16 cellular contexts compared by ENCODE assay signal in the genomic region with DNA sequence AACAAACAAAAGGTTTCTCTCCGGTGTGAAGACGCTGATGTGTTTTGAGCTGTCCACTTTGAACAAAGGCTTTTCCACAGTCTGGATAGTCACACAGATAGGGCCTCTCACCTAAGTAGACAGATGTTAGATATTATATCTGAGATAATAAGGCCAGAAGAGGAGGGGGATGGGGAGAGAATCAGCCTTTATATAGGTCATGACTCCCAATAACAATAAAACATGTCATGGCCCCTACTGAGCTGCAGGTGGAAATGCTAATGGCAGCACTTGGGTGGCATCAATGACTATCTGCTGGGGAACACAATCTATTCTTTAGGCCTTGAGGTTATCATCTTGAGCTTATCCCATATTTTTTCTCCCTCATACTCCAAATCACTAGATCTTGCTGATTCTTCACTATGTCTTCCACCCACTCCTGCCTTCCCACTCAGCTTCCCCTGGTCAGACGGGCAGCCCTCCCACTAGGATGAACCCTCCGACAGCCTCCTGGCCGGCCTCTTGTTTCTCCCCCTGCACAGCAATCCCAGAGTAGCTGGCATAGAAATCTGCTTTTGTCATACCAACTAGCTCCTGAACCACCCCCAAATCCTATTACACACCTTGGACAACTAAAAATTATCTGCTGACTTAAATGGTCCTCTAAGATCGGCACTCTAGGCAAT. TPM values are rescaled to one million over a fixed set of nuclear protein-coding genes. Genes with fewer than 3 reads are reported as not detected.
DNase-seq lines count a peak whose midpoint lies in the region; ATAC-seq and TF ChIP-seq lines count a peak whose summit lies in the region.
"Had no signal": no experiment of that assay in that cellular context is flagged by ENCODE, and none has a peak within 500 bp of the region (broad histone marks: within the 10 kb centered on the region; RNA-seq: fewer than 3 reads in every experiment).

No MANE protein-coding gene starts in this region.

- DNase-seq in NCI-H1092 treated with DMSO at 0.1 percent for 48 hours (lab: John Stamatoyannopoulos, UW) (peak; percentile 4), NCI-H1092 (lab: John Stamatoyannopoulos, UW) (no peak), Karpas-422 (peak; percentile 37), nephron progenitor cell (no peak), caudate nucleus (lab: John Stamatoyannopoulos, UW) (no peak)
- DNase-seq in naive thymus-derived CD8-positive, alpha-beta T cell: no peak
- DNase-seq: CD8-positive, alpha-beta memory T cell; DND-41; GDM1; MM.1S; NCI-H1436; NCI-H2081 treated with DMSO at 0.1 percent for 48 hours; NCI-H226 had no signal

- H3K4me1 Mint-ChIP-seq in activated T-helper 17 cell treated with anti-CD3 and anti-CD28 coated beads, Interleukin-2, amount 50 U/mL, for 72 hours: peaks cover 14% of the 10 kb centered on the region
- peaks cover 25% of the 10 kb centered on the region for H3K4me1 Mint-ChIP-seq in nephron progenitor cell
- H3K4me1 Mint-ChIP-seq in naive thymus-derived CD8-positive, alpha-beta T cell: peaks cover 19 to 30% (median 30%) of the 10 kb centered on the region in 4 donors

- H2AFZ ChIP-seq in Karpas-422 (ENCODE audit: low read length): no peak overlapping the region

- peaks cover 31% of the 10 kb centered on the region for H3K4me1 ChIP-seq in Karpas-422 (ENCODE audit: low read length)

- no peaks in the 10 kb centered on the region for H3K9me2 ChIP-seq in Karpas-422 (replicated peaks; ENCODE audit: insufficient read depth, low read length)

- peak overlapping the region; percentile 7 for H3K27ac Mint-ChIP-seq in activated T-helper 17 cell treated with anti-CD3 and anti-CD28 coated beads, Interleukin-2, amount 50 U/mL, for 72 hours
- H3K27ac Mint-ChIP-seq in nephron progenitor cell: peak overlapping the region; percentile 67
- peak overlapping the region in 3 of 10 donors; percentile 28 to 65 (median 37) for H3K27ac Mint-ChIP-seq in naive thymus-derived CD8-positive, alpha-beta T cell

- peaks cover 47% of the 10 kb centered on the region; the same call in 1 of the 2 replicates for H3K36me3 ChIP-seq in Karpas-422 (ENCODE audit: insufficient read depth, low read length)

- H3K4me2 ChIP-seq in Karpas-422 (ENCODE audit: low read depth, low read length, poor library complexity, severe bottlenecking): no peak overlapping the region

- TF ChIP-seq CTCF in nephron progenitor cell (IDR thresholded peaks at IDR 0.05): no peak

- peaks cover 5% of the 10 kb centered on the region; the same call in 1 of the 2 replicates for H4K20me1 ChIP-seq in Karpas-422 (ENCODE audit: insufficient read depth, low read depth, low read length)

- no peak overlapping the region for H3K4me3 ChIP-seq in Karpas-422 (ENCODE audit: low read length)

- H3K27ac ChIP-seq in Karpas-422 (ENCODE audit: low read length): no peak overlapping the region
- H3K27ac ChIP-seq in caudate nucleus (ENCODE audit: low read depth, low read length): no peak overlapping the region
- H3K27ac ChIP-seq: 22Rv1 had no signal

- no peak overlapping the region for H3K9ac ChIP-seq in Karpas-422 (ENCODE audit: low read length)

- no peaks in the 10 kb centered on the region for H3K27me3 ChIP-seq in Karpas-422 (ENCODE audit: low read length)

- POLR2A ChIA-PET in naive thymus-derived CD8-positive, alpha-beta T cell (lab: Charles Lee): interaction anchor here (0.5 to 0.7 kb wide), 3 partner anchors 18 to 58 kb away, joined by 3 to 10 read pairs (median 3); no protein-coding TSS in a partner anchor

- no peaks in the 10 kb centered on the region for H3K9me3 ChIP-seq in Karpas-422 (ENCODE audit: low read length)

- H3K79me2 ChIP-seq in Karpas-422 (ENCODE audit: low read length): peaks cover 59% of the 10 kb centered on the region

- no peak for ATAC-seq in activated T-helper 17 cell treated with anti-CD3 and anti-CD28 coated beads, Interleukin-2, amount 50 U/mL, for 72 hours (replicated peaks)
- no peak for ATAC-seq in GM21423 (IDR thresholded peaks at IDR 0.05; ENCODE audit: unreplicated experiment)
- ATAC-seq in naive thymus-derived CD8-positive, alpha-beta T cell: no peak

- H3K9me3 Mint-ChIP-seq in activated T-helper 17 cell treated with anti-CD3 and anti-CD28 coated beads, Interleukin-2, amount 50 U/mL, for 72 hours: no peaks in the 10 kb centered on the region
- peaks cover 3% of the 10 kb centered on the region for H3K9me3 Mint-ChIP-seq in nephron progenitor cell
- peaks cover 0 to 5% (median 1%) of the 10 kb centered on the region in 9 donors for H3K9me3 Mint-ChIP-seq in naive thymus-derived CD8-positive, alpha-beta T cell

- H3K4me3 Mint-ChIP-seq in activated T-helper 17 cell treated with anti-CD3 and anti-CD28 coated beads, Interleukin-2, amount 50 U/mL, for 72 hours: no peak overlapping the region
- H3K4me3 Mint-ChIP-seq in nephron progenitor cell: no peak overlapping the region
- no peak overlapping the region for H3K4me3 Mint-ChIP-seq in naive thymus-derived CD8-positive, alpha-beta T cell
- H3K4me3 Mint-ChIP-seq: CD8-positive, alpha-beta memory T cell had no signal

- H3K27me3 Mint-ChIP-seq in activated T-helper 17 cell treated with anti-CD3 and anti-CD28 coated beads, Interleukin-2, amount 50 U/mL, for 72 hours: no peaks in the 10 kb centered on the region
- H3K27me3 Mint-ChIP-seq in nephron progenitor cell (ENCODE audit: low read depth, poor library complexity): peaks cover 4% of the 10 kb centered on the region
- H3K27me3 Mint-ChIP-seq in naive thymus-derived CD8-positive, alpha-beta T cell: no peaks in the 10 kb centered on the region
- H3K27me3 Mint-ChIP-seq: CD8-positive, alpha-beta memory T cell had no signal

- H3K36me3 Mint-ChIP-seq in activated T-helper 17 cell treated with anti-CD3 and anti-CD28 coated beads, Interleukin-2, amount 50 U/mL, for 72 hours (ENCODE audit: low read depth): peaks cover 86% of the 10 kb centered on the region
- peaks cover 32% of the 10 kb centered on the region for H3K36me3 Mint-ChIP-seq in nephron progenitor cell (ENCODE audit: low read depth)
- H3K36me3 Mint-ChIP-seq in naive thymus-derived CD8-positive, alpha-beta T cell: peaks cover 4 to 30% (median 18%) of the 10 kb centered on the region in 3 donors

RNA-seq across cellular contexts. Expression of a gene that starts 11.5 kb away (rescaled TPM):
- 0.51 and 1.9 TPM in 2 replicates for total RNA-seq in Karpas-422 (2014; rRNA removed; shearing (Covaris generic); ENCODE audit: low replicate concordance)
- total RNA-seq in activated T-helper 17 cell treated with anti-CD3 and anti-CD28 coated beads, Interleukin-2, amount 50 U/mL, for 72 hours: 1 to 10 TPM; 7.1 to 9.3 TPM
- 10 to 100 TPM; 25.4 to 25.6 TPM for total RNA-seq in naive thymus-derived CD8-positive, alpha-beta T cell
- 10 to 100 TPM; 17.0 to 21.5 (median 20.0) TPM for polyA plus RNA-seq in naive thymus-derived CD8-positive, alpha-beta T cell

RNA-seq across cellular contexts. Expression of a gene that starts 23.2 kb away (rescaled TPM):
- 5.5 and 6.8 TPM in 2 replicates for total RNA-seq in Karpas-422 (2014; rRNA removed; shearing (Covaris generic); ENCODE audit: low replicate concordance)
- 10 to 100 TPM; 25.4 to 27.8 TPM for total RNA-seq in activated T-helper 17 cell treated with anti-CD3 and anti-CD28 coated beads, Interleukin-2, amount 50 U/mL, for 72 hours
- total RNA-seq in naive thymus-derived CD8-positive, alpha-beta T cell: 1 to 10 TPM; 7.5 to 7.6 TPM
- 1 to 10 TPM in 1 of 3 donors, under 1 TPM in 2; 0.82 to 2.2 (median 0.97) TPM for polyA plus RNA-seq in naive thymus-derived CD8-positive, alpha-beta T cell

RNA-seq across cellular contexts. Expression of a gene that starts 55.0 kb away (rescaled TPM):
- 1.8 and 7.3 TPM in 2 replicates for total RNA-seq in Karpas-422 (2014; rRNA removed; shearing (Covaris generic); ENCODE audit: low replicate concordance)
- 10 to 100 TPM in 1 of 2 donors, 1 to 10 TPM in 1; 10.0 to 21.3 TPM for total RNA-seq in activated T-helper 17 cell treated with anti-CD3 and anti-CD28 coated beads, Interleukin-2, amount 50 U/mL, for 72 hours
- total RNA-seq in naive thymus-derived CD8-positive, alpha-beta T cell: 10 to 100 TPM; 30.8 to 31.4 TPM
- polyA plus RNA-seq in naive thymus-derived CD8-positive, alpha-beta T cell: 10 to 100 TPM; 13.5 to 31.8 (median 14.3) TPM

Comparison
In these comparisons a context has a peak if more than half of its experiments do, and no peak if none do; other contexts are left out.
1. DNase-seq: peak in NCI-H1092 treated with DMSO at 0.1 percent for 48 hours (single experiment) and Karpas-422 (single experiment); none in NCI-H1092 (single experiment), nephron progenitor cell (single experiment), naive thymus-derived CD8-positive, alpha-beta T cell (0 of 10) and caudate nucleus (0 of 61).